Comparison of ENCODE assay signal across 14 cellular contexts in genomic region chr1:30751830-30752650, GRCh38. TPM values are rescaled to one million over a fixed set of nuclear protein-coding genes. Genes with fewer than 3 reads are reported as not detected.
A peak's percentile ranks its signal among the peaks of the same experiment; 100 is the strongest.
DNase-seq lines count a peak whose midpoint lies in the region; ATAC-seq and TF ChIP-seq lines count a peak whose summit lies in the region.
"Had no signal": no experiment of that assay in that cellular context is flagged by ENCODE, and none has a peak within 500 bp of the region (broad histone marks: within the 10 kb centered on the region; RNA-seq: fewer than 3 reads in every experiment).

No MANE protein-coding gene starts in this region.

- H3K36me3 Mint-ChIP-seq in Calu3 (ENCODE audit: insufficient read depth, unreplicated experiment) (no peaks in the 10 kb centered on the region), natural killer cell (no peaks in the 10 kb centered on the region)
- peaks cover 96% of the 10 kb centered on the region for H3K36me3 Mint-ChIP-seq in activated T-helper 17 cell treated with anti-CD3 and anti-CD28 coated beads, Interleukin-2, amount 50 U/mL, for 72 hours (ENCODE audit: low read depth)

- H3K9me3 Mint-ChIP-seq in Calu3 (ENCODE audit: low read depth, unreplicated experiment) = no peaks in the 10 kb centered on the region
- no peaks in the 10 kb centered on the region for H3K9me3 Mint-ChIP-seq in activated T-helper 17 cell treated with anti-CD3 and anti-CD28 coated beads, Interleukin-2, amount 50 U/mL, for 72 hours
- no peaks in the 10 kb centered on the region for H3K9me3 Mint-ChIP-seq in natural killer cell

- H3K27me3 Mint-ChIP-seq in Calu3 (ENCODE audit: unreplicated experiment) (no peaks in the 10 kb centered on the region), natural killer cell (ENCODE audit: low read depth in 2 of 2) (no peaks in the 10 kb centered on the region)
- H3K27me3 Mint-ChIP-seq in activated T-helper 17 cell treated with anti-CD3 and anti-CD28 coated beads, Interleukin-2, amount 50 U/mL, for 72 hours = no peaks in the 10 kb centered on the region

- no peak for TF ChIP-seq CTCF in Calu3 (IDR thresholded peaks at IDR 0.05; ENCODE audit: unreplicated experiment)
- no peak for TF ChIP-seq CTCF in natural killer cell (IDR thresholded peaks at IDR 0.05)

- DNase-seq in Calu3 (no peak), natural killer cell (no peak), SHP77 treated with DMSO at 0.1 percent for 48 hours (lab: John Stamatoyannopoulos, UW) (no peak), NCI-H774 (lab: John Stamatoyannopoulos, UW) (no peak), sciatic nerve (ENCODE audit: low spot score) (no peak)
- DNase-seq: NCI-H345; RPMI8226; stimulated activated CD4-positive, alpha-beta T cell treated with anti-CD3 and anti-CD28 coated beads, Interleukin-4, amount 100 ng/mL, for 1 hour had no signal

- intact Hi-C loops in Calu3 (cut with micrococcal nuclease; ENCODE audit: unreplicated experiment) (no loop called here), natural killer cell (cut with micrococcal nuclease) (loop anchor here (10.0 kb wide), 1 partner anchor 553 kb away; no protein-coding TSS in a partner anchor), sciatic nerve (cut with DNase I) (no loop called here)

- H3K4me3 Mint-ChIP-seq in Calu3 (ENCODE audit: low read depth, unreplicated experiment) (no peak overlapping the region), natural killer cell (peak overlapping the region; percentile 99)
- H3K4me3 Mint-ChIP-seq in activated T-helper 17 cell treated with anti-CD3 and anti-CD28 coated beads, Interleukin-2, amount 50 U/mL, for 72 hours = peak overlapping the region; percentile 85

- TF ChIP-seq POLR2A in GM19193 (IDR thresholded peaks at IDR 0.05; ENCODE audit: extremely low read depth, insufficient read depth, insufficient read length) = peak; percentile 45

- CTCF ChIA-PET in Calu3 (lab: Charles Lee) = no interaction called here

- no TSS peak for BruUV-seq in Calu3 (replicated peaks; lab: Mats Ljungman, UMichigan)

- peaks cover 17% of the 10 kb centered on the region for H3K4me1 Mint-ChIP-seq in Calu3 (ENCODE audit: low read depth, unreplicated experiment)
- peaks cover 56% of the 10 kb centered on the region for H3K4me1 Mint-ChIP-seq in activated T-helper 17 cell treated with anti-CD3 and anti-CD28 coated beads, Interleukin-2, amount 50 U/mL, for 72 hours
- H3K4me1 Mint-ChIP-seq in natural killer cell = peaks cover 95 to 96% of the 10 kb centered on the region in 2 donors

- H3K27ac Mint-ChIP-seq in Calu3 (ENCODE audit: unreplicated experiment) = peak overlapping the region; percentile 36
- H3K27ac Mint-ChIP-seq in activated T-helper 17 cell treated with anti-CD3 and anti-CD28 coated beads, Interleukin-2, amount 50 U/mL, for 72 hours = peak overlapping the region; percentile 93
- peak overlapping the region; percentile 99 to 100 for H3K27ac Mint-ChIP-seq in natural killer cell

- no peak for ATAC-seq in activated T-helper 17 cell treated with anti-CD3 and anti-CD28 coated beads, Interleukin-2, amount 50 U/mL, for 72 hours (replicated peaks)
- ATAC-seq in natural killer cell (no peak), GM18861 (IDR thresholded peaks at IDR 0.05; ENCODE audit: unreplicated experiment) (no peak), sciatic nerve (no peak)

RNA-seq across cellular contexts. Expression of gene LAPTM5, which starts 5.5 kb away (rescaled TPM):
- total RNA-seq in Calu3 (2022) (not detected in 2 replicates), natural killer cell (100 to 1,000 TPM; 520 to 674 (median 533) TPM), sciatic nerve (65.0 TPM)
- 100 to 1,000 TPM; 316 to 333 TPM for total RNA-seq in activated T-helper 17 cell treated with anti-CD3 and anti-CD28 coated beads, Interleukin-2, amount 50 U/mL, for 72 hours

RNA-seq across cellular contexts. Expression of gene MATN1, which starts 28.7 kb away (rescaled TPM):
- total RNA-seq in Calu3 (2022) (not detected in 2 replicates), natural killer cell (1 to 10 TPM in 2 of 3 donors, under 1 TPM in 1; 0.93 to 1.7 (median 1.2) TPM), sciatic nerve (0.18 TPM)
- total RNA-seq in activated T-helper 17 cell treated with anti-CD3 and anti-CD28 coated beads, Interleukin-2, amount 50 U/mL, for 72 hours = under 1 TPM; 0.26 to 0.52 TPM
- total RNA-seq: fibroblast of lung, mesenteric fat pad, subcutaneous adipose tissue had no signal

Comparison
In these comparisons a context has a peak if more than half of its experiments do, and no peak if none do; other contexts are left out.
1. H3K27ac Mint-ChIP-seq: peak in every context shown above with its lines; median percentile 100 in natural killer cell; 93 in activated T-helper 17 cell treated with anti-CD3 and anti-CD28 coated beads, Interleukin-2, amount 50 U/mL, for 72 hours; 36 in Calu3.
2. RNA of gene LAPTM5, which starts 5.5 kb away (total RNA-seq): 520 to 674 TPM in natural killer cell, 316 to 333 TPM in activated T-helper 17 cell treated with anti-CD3 and anti-CD28 coated beads, Interleukin-2, amount 50 U/mL, for 72 hours and 65.0 TPM in sciatic nerve (single experiment); not detected in Calu3; every median in the first group is over 10 times any median in the second.